8 cellular contexts compared by ENCODE assay signal in the genomic region with DNA sequence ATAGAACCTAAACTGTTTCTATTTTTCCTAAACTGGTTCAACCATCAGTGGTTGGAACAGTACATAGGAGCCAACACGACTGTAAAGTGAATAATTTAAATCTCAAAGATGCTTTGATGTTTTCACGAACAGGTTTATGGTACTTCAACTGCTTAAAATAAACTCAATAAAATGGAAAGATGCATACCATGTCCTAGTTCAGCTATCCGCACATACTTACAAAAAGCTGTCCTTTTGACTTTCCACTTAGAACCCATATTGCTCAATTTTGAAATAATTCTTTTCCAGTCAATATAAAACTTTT. TPM values are rescaled to one million over a fixed set of nuclear protein-coding genes. Genes with fewer than 3 reads are reported as not detected.
DNase-seq lines count a peak whose midpoint lies in the region; ATAC-seq, FAIRE-seq and TF ChIP-seq lines count a peak whose summit lies in the region.

No MANE protein-coding gene starts in this region.

- H3K27me3 ChIP-seq in tibial artery: no peaks in the 10 kb centered on the region

- H3K27ac Mint-ChIP-seq in activated naive CD4-positive, alpha-beta T cell treated with anti-CD3 and anti-CD28 coated beads for 36 hours: peak overlapping the region; percentile 78
- H3K27ac Mint-ChIP-seq in activated T-helper 2 cell treated with anti-CD3 and anti-CD28 coated beads, Interferon-gamma antibody, Interleukin-2, Interleukin-4, amounts not matched to agents 10 μg/mL and 5 μg/mL and 100 μg/mL, durations not matched to agents 14 hours and 24 hours and 36 hours: peak overlapping the region; percentile 85

- peak overlapping the region; percentile 90 to 96 for H3K4me3 ChIP-seq in kidney (ENCODE audit: low read length in 2 of 2)
- H3K4me3 ChIP-seq in tibial artery: peak overlapping the region; percentile 95 to 99

- peak overlapping the region; percentile 73 to 94 for H3K9ac ChIP-seq in kidney (ENCODE audit: low read length in 2 of 2)

- no peak for DNase-seq in activated naive CD4-positive, alpha-beta T cell treated with anti-CD3 and anti-CD28 coated beads for 36 hours
- DNase-seq in activated naive CD4-positive, alpha-beta T cell treated with Interleukin-2 at 50 U/mL for 16 hours: no peak
- no peak for DNase-seq in activated T-helper 2 cell treated with anti-CD3 and anti-CD28 coated beads, Interferon-gamma antibody, Interleukin-2, Interleukin-4, amounts not matched to agents 10 μg/mL and 5 μg/mL and 100 μg/mL, durations not matched to agents 14 hours and 24 hours and 36 hours (ENCODE audit: low spot score)
- DNase-seq in kidney (no peak), tibial artery (no peak), urothelium cell line (ENCODE audit: low spot score) (no peak)
- DNase-seq in stimulated activated CD4-positive, alpha-beta T cell treated with anti-CD3 and anti-CD28 coated beads, Interleukin-2, amount 100 ng/mL, for 24 hours: no peak

- no peak for FAIRE-seq in kidney (lab: Jason Lieb, UNC)
- FAIRE-seq in urothelium cell line (lab: Jason Lieb, UNC): no peak

- H3K4me1 ChIP-seq in kidney (ENCODE audit: control insufficient read depth in 1 of 2, insufficient read depth in 1 of 2, low read depth in 1 of 2, low read length in 2 of 2): peaks cover 0 to 3% of the 10 kb centered on the region in 2 donors
- H3K4me1 ChIP-seq in tibial artery: peaks cover 0 to 19% (median 8%) of the 10 kb centered on the region in 4 donors

- H3K27ac ChIP-seq in kidney (ENCODE audit: low read depth in 2 of 2, low read length in 2 of 2) (peak overlapping the region in 1 of 2 donors; percentile 90), tibial artery (peak overlapping the region; percentile 93 to 99)

- H3K9me3 ChIP-seq in kidney (ENCODE audit: control insufficient read depth in 1 of 2, low read length in 2 of 2) (no peaks in the 10 kb centered on the region), tibial artery (no peaks in the 10 kb centered on the region)

- CTCF ChIA-PET in activated naive CD4-positive, alpha-beta T cell treated with anti-CD3 and anti-CD28 coated beads for 36 hours (lab: Charles Lee): interaction anchor here (0.6 to 1.8 kb wide), 4 partner anchors 9 to 255 kb away, joined by 3 to 7 read pairs (median 4); no protein-coding TSS in a partner anchor

- H3K9me3 Mint-ChIP-seq in activated naive CD4-positive, alpha-beta T cell treated with anti-CD3 and anti-CD28 coated beads for 36 hours: no peaks in the 10 kb centered on the region
- peaks cover 2% of the 10 kb centered on the region for H3K9me3 Mint-ChIP-seq in activated T-helper 2 cell treated with anti-CD3 and anti-CD28 coated beads, Interferon-gamma antibody, Interleukin-2, Interleukin-4, amounts not matched to agents 10 μg/mL and 5 μg/mL and 100 μg/mL, durations not matched to agents 14 hours and 24 hours and 36 hours

- H3K36me3 Mint-ChIP-seq in activated naive CD4-positive, alpha-beta T cell treated with anti-CD3 and anti-CD28 coated beads for 36 hours (ENCODE audit: low read depth): peaks cover 3% of the 10 kb centered on the region
- peaks cover 26% of the 10 kb centered on the region for H3K36me3 Mint-ChIP-seq in activated T-helper 2 cell treated with anti-CD3 and anti-CD28 coated beads, Interferon-gamma antibody, Interleukin-2, Interleukin-4, amounts not matched to agents 10 μg/mL and 5 μg/mL and 100 μg/mL, durations not matched to agents 14 hours and 24 hours and 36 hours (ENCODE audit: low read depth)

- peak overlapping the region; percentile 97 for H3K4me3 Mint-ChIP-seq in activated naive CD4-positive, alpha-beta T cell treated with anti-CD3 and anti-CD28 coated beads for 36 hours
- peak overlapping the region; percentile 94 for H3K4me3 Mint-ChIP-seq in activated T-helper 2 cell treated with anti-CD3 and anti-CD28 coated beads, Interferon-gamma antibody, Interleukin-2, Interleukin-4, amounts not matched to agents 10 μg/mL and 5 μg/mL and 100 μg/mL, durations not matched to agents 14 hours and 24 hours and 36 hours (ENCODE audit: low read depth)

- peaks cover 29% of the 10 kb centered on the region for H3K4me1 Mint-ChIP-seq in activated naive CD4-positive, alpha-beta T cell treated with anti-CD3 and anti-CD28 coated beads for 36 hours (ENCODE audit: low read depth)
- H3K4me1 Mint-ChIP-seq in activated T-helper 2 cell treated with anti-CD3 and anti-CD28 coated beads, Interferon-gamma antibody, Interleukin-2, Interleukin-4, amounts not matched to agents 10 μg/mL and 5 μg/mL and 100 μg/mL, durations not matched to agents 14 hours and 24 hours and 36 hours (ENCODE audit: low read depth): peaks cover 32% of the 10 kb centered on the region

- TF ChIP-seq CTCF in kidney (IDR thresholded peaks at IDR 0.05; ENCODE audit: borderline replicate concordance, extremely low read depth, insufficient read depth): no peak
- TF ChIP-seq CTCF in tibial artery (IDR thresholded peaks at IDR 0.05): no peak

- H3K27me3 Mint-ChIP-seq in activated naive CD4-positive, alpha-beta T cell treated with anti-CD3 and anti-CD28 coated beads for 36 hours (ENCODE audit: low read depth): no peaks in the 10 kb centered on the region
- peaks cover 3% of the 10 kb centered on the region for H3K27me3 Mint-ChIP-seq in activated T-helper 2 cell treated with anti-CD3 and anti-CD28 coated beads, Interferon-gamma antibody, Interleukin-2, Interleukin-4, amounts not matched to agents 10 μg/mL and 5 μg/mL and 100 μg/mL, durations not matched to agents 14 hours and 24 hours and 36 hours (ENCODE audit: low read depth)

- intact Hi-C loops in activated naive CD4-positive, alpha-beta T cell treated with anti-CD3 and anti-CD28 coated beads for 36 hours (cut with micrococcal nuclease): loop anchor here (1.0 to 5.0 kb wide), 9 partner anchors 41 to 939 kb away; a partner anchor contains a TSS
- intact Hi-C loops in activated T-helper 2 cell treated with anti-CD3 and anti-CD28 coated beads, Interferon-gamma antibody, Interleukin-2, Interleukin-4, amounts not matched to agents 10 μg/mL and 5 μg/mL and 100 μg/mL, durations not matched to agents 14 hours and 24 hours and 36 hours (cut with micrococcal nuclease): loop anchor here (1.0 to 10.0 kb wide), 2 partner anchors 69 to 593 kb away; a partner anchor contains a TSS
- intact Hi-C loops in kidney (cut with DNase I) (no loop called here), tibial artery (cut with DNase I; ENCODE audit: low total_unique reads) (loop anchor here (10.0 kb wide), 1 partner anchor 73 kb away; a partner anchor contains a TSS)

- no peak for ATAC-seq in GM21390 (IDR thresholded peaks at IDR 0.05; ENCODE audit: unreplicated experiment)

- H3K36me3 ChIP-seq in kidney (ENCODE audit: control insufficient read depth in 1 of 2, insufficient read depth in 2 of 2, low read length in 2 of 2) (no peaks in the 10 kb centered on the region), tibial artery (no peaks in the 10 kb centered on the region)

RNA-seq across cellular contexts. Expression of a gene that starts 0.9 kb away (rescaled TPM):
- total RNA-seq in activated naive CD4-positive, alpha-beta T cell treated with anti-CD3 and anti-CD28 coated beads for 36 hours: 10 to 100 TPM; 43.7 to 44.3 TPM
- 107 and 108 TPM in 2 replicates for total RNA-seq in activated T-helper 2 cell treated with anti-CD3 and anti-CD28 coated beads, Interferon-gamma antibody, Interleukin-2, Interleukin-4, amounts not matched to agents 10 μg/mL and 5 μg/mL and 100 μg/mL, durations not matched to agents 14 hours and 24 hours and 36 hours
- total RNA-seq in kidney: 63.3 TPM
- 22.2 TPM for polyA plus RNA-seq in kidney (ENCODE audit: insufficient read depth, low read depth, low replicate concordance)
